In the genomic region with DNA sequence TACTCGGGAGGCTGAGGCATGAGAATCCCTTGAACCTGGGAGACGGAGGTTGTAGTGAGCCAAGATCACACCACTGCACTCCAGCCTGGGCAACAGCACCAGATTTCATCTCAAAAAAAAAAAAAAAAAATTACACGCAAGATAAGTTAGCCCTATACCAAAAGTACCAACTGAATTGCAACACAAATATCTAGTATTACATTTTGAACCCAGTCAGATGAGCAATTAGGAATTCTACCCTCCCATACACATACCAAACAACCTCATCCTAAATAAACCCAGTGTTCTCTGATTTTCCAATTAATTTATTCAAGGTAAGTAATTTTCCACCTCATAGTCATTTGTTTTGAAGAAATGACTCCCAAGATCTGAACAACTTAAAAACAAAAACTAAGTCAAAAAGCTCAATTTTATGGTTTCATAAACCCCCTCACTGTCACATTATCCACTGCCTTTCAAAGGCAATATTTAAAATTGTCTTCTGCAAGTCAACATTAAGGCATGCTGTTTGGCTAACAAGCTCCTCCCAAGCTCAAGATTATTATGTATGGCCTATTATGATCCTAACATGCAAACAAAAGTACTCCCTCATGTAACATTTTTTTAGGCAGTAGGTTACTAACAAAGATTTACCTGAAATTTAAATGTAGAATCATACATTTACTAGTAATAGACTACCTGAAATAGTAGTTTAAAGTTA, we compare ENCODE assay signal across 14 cellular contexts. TPM values are rescaled to one million over a fixed set of nuclear protein-coding genes. Genes with fewer than 3 reads are reported as not detected.
DNase-seq lines count a peak whose midpoint lies in the region; ATAC-seq, FAIRE-seq and TF ChIP-seq lines count a peak whose summit lies in the region.
"Had no signal": no experiment of that assay in that cellular context is flagged by ENCODE, and none has a peak within 500 bp of the region (broad histone marks: within the 10 kb centered on the region; RNA-seq: fewer than 3 reads in every experiment).

No MANE protein-coding gene starts in this region.

- peak overlapping the region; percentile 55 for H3K4me3 Mint-ChIP-seq in stimulated activated naive CD8-positive, alpha-beta T cell treated with anti-CD3 and anti-CD28 coated beads, Interleukin-15, Interleukin-2, amounts not matched to agents 100 ng/mL and 50 ng/mL, for 24 hours
- H3K4me3 Mint-ChIP-seq in astrocyte (ENCODE audit: unreplicated experiment): peak overlapping the region; percentile 20
- peak overlapping the region in 9 of 10 donors; percentile 4 to 91 (median 55) for H3K4me3 Mint-ChIP-seq in naive thymus-derived CD4-positive, alpha-beta T cell
- H3K4me3 Mint-ChIP-seq: activated naive CD4-positive, alpha-beta T cell treated with anti-CD3 and anti-CD28 coated beads, Interleukin-2, amount 10 ng/mL, durations not matched to agents 7 days and 5 days had no signal

- H3K9ac ChIP-seq in astrocyte (ENCODE audit: low read length): peak overlapping the region; percentile 68

- intact Hi-C loops in naive thymus-derived CD4-positive, alpha-beta T cell (cut with micrococcal nuclease): loop anchor here (5.0 to 10.0 kb wide), 11 partner anchors 32 to 1995 kb away; partner anchors contain the start of genes CAND2 (in 1 of the 2), CCDC174 (in 1 of the 2), LSM3 (in 1 of the 2) and SLC6A6 (in 1 of the 2)

- H3K27me3 Mint-ChIP-seq in stimulated activated naive CD8-positive, alpha-beta T cell treated with anti-CD3 and anti-CD28 coated beads, Interleukin-15, Interleukin-2, amounts not matched to agents 100 ng/mL and 50 ng/mL, for 24 hours: no peaks in the 10 kb centered on the region
- no peaks in the 10 kb centered on the region for H3K27me3 Mint-ChIP-seq in astrocyte (ENCODE audit: low read depth, unreplicated experiment)
- no peaks in the 10 kb centered on the region for H3K27me3 Mint-ChIP-seq in naive thymus-derived CD4-positive, alpha-beta T cell
- H3K27me3 Mint-ChIP-seq: activated naive CD4-positive, alpha-beta T cell treated with anti-CD3 and anti-CD28 coated beads, Interleukin-2, amount 10 ng/mL, durations not matched to agents 7 days and 5 days had no signal

- no peaks in the 10 kb centered on the region for H3K9me3 ChIP-seq in astrocyte (ENCODE audit: insufficient read depth, low read depth, low read length)
- H3K9me3 ChIP-seq in naive thymus-derived CD4-positive, alpha-beta T cell (ENCODE audit: control insufficient read depth in 2 of 3, low read length in 3 of 3): no peaks in the 10 kb centered on the region
- H3K9me3 ChIP-seq: spleen had no signal

- peak overlapping the region; percentile 87 for H3K27ac Mint-ChIP-seq in stimulated activated naive CD8-positive, alpha-beta T cell treated with anti-CD3 and anti-CD28 coated beads, Interleukin-15, Interleukin-2, amounts not matched to agents 100 ng/mL and 50 ng/mL, for 24 hours
- H3K27ac Mint-ChIP-seq in astrocyte (ENCODE audit: unreplicated experiment): peak overlapping the region; percentile 87
- H3K27ac Mint-ChIP-seq in naive thymus-derived CD4-positive, alpha-beta T cell: peak overlapping the region in 7 of 9 donors; percentile 3 to 79 (median 49)
- H3K27ac Mint-ChIP-seq: activated naive CD4-positive, alpha-beta T cell treated with anti-CD3 and anti-CD28 coated beads, Interleukin-2, amount 10 ng/mL, durations not matched to agents 7 days and 5 days had no signal

- no peak for FAIRE-seq in astrocyte (lab: Jason Lieb, UNC)
- FAIRE-seq: endothelial cell of umbilical vein had no signal

- CTCF ChIA-PET in naive thymus-derived CD4-positive, alpha-beta T cell (lab: Charles Lee): no interaction called here

- peaks cover 70% of the 10 kb centered on the region for H3K4me1 Mint-ChIP-seq in stimulated activated naive CD8-positive, alpha-beta T cell treated with anti-CD3 and anti-CD28 coated beads, Interleukin-15, Interleukin-2, amounts not matched to agents 100 ng/mL and 50 ng/mL, for 24 hours (ENCODE audit: low read depth)
- peaks cover 24% of the 10 kb centered on the region for H3K4me1 Mint-ChIP-seq in astrocyte (ENCODE audit: low read depth, unreplicated experiment)
- H3K4me1 Mint-ChIP-seq in naive thymus-derived CD4-positive, alpha-beta T cell: peaks cover 45 to 80% (median 66%) of the 10 kb centered on the region in 7 donors

- H3K79me2 ChIP-seq in astrocyte (ENCODE audit: insufficient read depth, low read length): peaks cover 95% of the 10 kb centered on the region

- DNase-seq in stimulated activated naive CD8-positive, alpha-beta T cell treated with anti-CD3 and anti-CD28 coated beads, Interleukin-15, Interleukin-2, amounts not matched to agents 100 U/mL and 50 U/mL, for 24 hours: no peak
- DNase-seq in astrocyte (ENCODE audit: low read depth) (no peak), GM19238 (ENCODE audit: insufficient read length, low spot score) (no peak), NCI-H2029 (lab: John Stamatoyannopoulos, UW) (no peak), MV-4-11 (lab: John Stamatoyannopoulos, UW) (no peak)
- DNase-seq in naive thymus-derived CD4-positive, alpha-beta T cell: no peak
- DNase-seq: activated naive CD4-positive, alpha-beta T cell treated with anti-CD3 and anti-CD28 coated beads, Interleukin-2, amount 10 ng/mL, durations not matched to agents 7 days and 5 days; left colon; MM.1S; NK-92 treated with Interleukin-12 subunit alpha and Interleukin-12 subunit beta, amount 100 ng/mL, for 24 hours had no signal

- POLR2A ChIA-PET in naive thymus-derived CD4-positive, alpha-beta T cell (lab: Charles Lee): interaction anchor here (0.6 kb wide), 1 partner anchor 93 kb away, joined by 7 read pairs; no protein-coding TSS in a partner anchor

- peak overlapping the region; percentile 72 for H3K27ac ChIP-seq in astrocyte (ENCODE audit: low read depth, low read length)
- no peak overlapping the region for H3K27ac ChIP-seq in naive thymus-derived CD4-positive, alpha-beta T cell (ENCODE audit: low read depth, low read length)

- no peak for TF ChIP-seq CTCF in astrocyte (IDR thresholded peaks at IDR 0.05; ENCODE audit: insufficient read depth, low read depth, low read length)

- no peaks in the 10 kb centered on the region for H3K9me3 Mint-ChIP-seq in stimulated activated naive CD8-positive, alpha-beta T cell treated with anti-CD3 and anti-CD28 coated beads, Interleukin-15, Interleukin-2, amounts not matched to agents 100 ng/mL and 50 ng/mL, for 24 hours
- H3K9me3 Mint-ChIP-seq in astrocyte (ENCODE audit: unreplicated experiment): no peaks in the 10 kb centered on the region
- H3K9me3 Mint-ChIP-seq in naive thymus-derived CD4-positive, alpha-beta T cell: no peaks in the 10 kb centered on the region
- H3K9me3 Mint-ChIP-seq: activated naive CD4-positive, alpha-beta T cell treated with anti-CD3 and anti-CD28 coated beads, Interleukin-2, amount 10 ng/mL, durations not matched to agents 7 days and 5 days had no signal

- H3K4me3 ChIP-seq in astrocyte (ENCODE audit: insufficient read depth, low read depth, low read length): no peak overlapping the region
- H3K4me3 ChIP-seq in naive thymus-derived CD4-positive, alpha-beta T cell (ENCODE audit: low read length): no peak overlapping the region
- H3K4me3 ChIP-seq: spleen had no signal

- peaks cover 24% of the 10 kb centered on the region for H3K36me3 Mint-ChIP-seq in stimulated activated naive CD8-positive, alpha-beta T cell treated with anti-CD3 and anti-CD28 coated beads, Interleukin-15, Interleukin-2, amounts not matched to agents 100 ng/mL and 50 ng/mL, for 24 hours (ENCODE audit: low read depth)
- H3K36me3 Mint-ChIP-seq in astrocyte (ENCODE audit: low read depth, unreplicated experiment): peaks cover 1% of the 10 kb centered on the region
- peaks cover 4 to 17% (median 9%) of the 10 kb centered on the region in 5 donors for H3K36me3 Mint-ChIP-seq in naive thymus-derived CD4-positive, alpha-beta T cell

- H3K36me3 ChIP-seq in astrocyte (ENCODE audit: insufficient read depth, low read length): peaks cover 3% of the 10 kb centered on the region
- peaks cover 0 to 9% (median 0%) of the 10 kb centered on the region in 3 experiments for H3K36me3 ChIP-seq in naive thymus-derived CD4-positive, alpha-beta T cell (ENCODE audit: control insufficient read depth in 2 of 3, insufficient read depth in 3 of 3, low read length in 3 of 3)

- peaks cover 20% of the 10 kb centered on the region for H3K4me1 ChIP-seq in astrocyte (ENCODE audit: insufficient read depth, low read length)
- H3K4me1 ChIP-seq in naive thymus-derived CD4-positive, alpha-beta T cell (ENCODE audit: control insufficient read depth in 2 of 2, insufficient read depth in 2 of 2, low read length in 2 of 2): peaks cover 16 to 33% of the 10 kb centered on the region in 2 donors

- H3K27me3 ChIP-seq in astrocyte (ENCODE audit: insufficient read depth, low read length): no peaks in the 10 kb centered on the region
- H3K27me3 ChIP-seq in naive thymus-derived CD4-positive, alpha-beta T cell (ENCODE audit: control insufficient read depth in 2 of 2, insufficient read depth in 2 of 2, low read length in 2 of 2): no peaks in the 10 kb centered on the region
- H3K27me3 ChIP-seq: spleen had no signal

- H4K20me1 ChIP-seq in astrocyte (ENCODE audit: insufficient read depth, low read length): peaks cover 62% of the 10 kb centered on the region

- peak overlapping the region; percentile 72 for H3K4me2 ChIP-seq in astrocyte (ENCODE audit: low read length)

- ATAC-seq in stimulated activated naive CD8-positive, alpha-beta T cell treated with anti-CD3 and anti-CD28 coated beads, Interleukin-15, Interleukin-2, amounts not matched to agents 100 U/mL and 50 U/mL, for 24 hours: no peak
- no peak for ATAC-seq in naive thymus-derived CD4-positive, alpha-beta T cell
- no peak for ATAC-seq in HG03045 (IDR thresholded peaks at IDR 0.05; ENCODE audit: unreplicated experiment)
- ATAC-seq: left colon had no signal

- no peak overlapping the region for H2AFZ ChIP-seq in astrocyte (ENCODE audit: low read depth, low read length)

RNA-seq across cellular contexts. Expression of gene RAF1, which starts 4.5 kb away (rescaled TPM):
- total RNA-seq in astrocyte: 74.4 and 80.9 TPM in 2 replicates
- 100 to 1,000 TPM in 4 of 5 experiments, 10 to 100 TPM in 1; 93.4 to 129 (median 125) TPM for total RNA-seq in naive thymus-derived CD4-positive, alpha-beta T cell
- 10 to 100 TPM; 50.2 to 87.8 TPM for polyA plus RNA-seq in naive thymus-derived CD4-positive, alpha-beta T cell
